24 cellular contexts compared by ENCODE assay signal in genomic region chr1:213530607-213531320, GRCh38.
"Had no signal": no experiment of that assay in that cellular context is flagged by ENCODE, and none has a peak within 500 bp of the region (broad histone marks: within the 10 kb centered on the region; RNA-seq: fewer than 3 reads in every experiment).

No MANE protein-coding gene starts in this region.

- H3K4me1 ChIP-seq: ascending aorta, gastroesophageal sphincter, left lung, right lobe of liver had no signal

- H3K27ac ChIP-seq: ascending aorta, gastroesophageal sphincter, left lung, right lobe of liver, thoracic aorta, VCaP had no signal

- H3K27me3 ChIP-seq: ascending aorta, gastroesophageal sphincter, left lung, right lobe of liver had no signal

- H3K9me3 ChIP-seq: gastroesophageal sphincter, left lung, right lobe of liver, thoracic aorta had no signal

- H3K4me3 ChIP-seq: ascending aorta, gastroesophageal sphincter, left lung, right lobe of liver, thoracic aorta had no signal

- DNase-seq: activated CD4-positive, alpha-beta T cell treated with anti-CD3 and anti-CD28 coated beads for 48 hours; activated CD4-positive, alpha-beta T cell treated with anti-CD3 and anti-CD28 coated beads, Interleukin-2, amount 50 U/mL, for 48 hours; activated CD8-positive, alpha-beta memory T cell treated with anti-CD3 and anti-CD28 coated beads, Interleukin-2, amount 50 U/mL, for 4 hours; activated effector memory CD4-positive, alpha-beta T cell treated with anti-CD3 and anti-CD28 coated beads, Interleukin-2, amount 50 U/mL, for 16 hours; activated naive CD4-positive, alpha-beta T cell treated with anti-CD3 and anti-CD28 coated beads for 36 hours; activated naive CD8-positive, alpha-beta T cell treated with anti-CD3 and anti-CD28 coated beads for 36 hours; activated T-cell treated with anti-CD3 and anti-CD28 coated beads, Interleukin-2, amount 50 U/mL, for 1 hour; caudate nucleus; hypothalamus; kidney glomerular epithelial cell; left lung; mammary epithelial cell; posterior cingulate gyrus; right lobe of liver; stimulated activated CD4-positive, alpha-beta T cell treated with anti-CD3 and anti-CD28 coated beads, Interleukin-2, amount 100 ng/mL, for 48 hours; stimulated activated naive CD8-positive, alpha-beta T cell treated with anti-CD3 and anti-CD28 coated beads, Interleukin-15, Interleukin-2, amounts not matched to agents 100 U/mL and 50 U/mL, for 24 hours had no signal

- H3K36me3 ChIP-seq: ascending aorta, gastroesophageal sphincter, left lung, right lobe of liver, thoracic aorta had no signal

- H3K9me3 Mint-ChIP-seq: activated naive CD4-positive, alpha-beta T cell treated with anti-CD3 and anti-CD28 coated beads for 36 hours; activated naive CD8-positive, alpha-beta T cell treated with anti-CD3 and anti-CD28 coated beads for 36 hours; activated T-helper 1 cell treated with anti-CD3 and anti-CD28 coated beads, Interleukin-12 subunit alpha, Interleukin-12 subunit beta, Interleukin-2, Interleukin-4 antibody, amounts not matched to agents 30 ng/mL and 10 ng/mL and 1 ng/mL, durations not matched to agents 14 hours and 24 hours and 36 hours; brain; nephron had no signal

- H3K4me3 Mint-ChIP-seq: activated naive CD4-positive, alpha-beta T cell treated with anti-CD3 and anti-CD28 coated beads for 36 hours; activated naive CD8-positive, alpha-beta T cell treated with anti-CD3 and anti-CD28 coated beads for 36 hours; activated T-helper 1 cell treated with anti-CD3 and anti-CD28 coated beads, Interleukin-12 subunit alpha, Interleukin-12 subunit beta, Interleukin-2, Interleukin-4 antibody, amounts not matched to agents 30 ng/mL and 10 ng/mL and 1 ng/mL, durations not matched to agents 14 hours and 24 hours and 36 hours; brain; nephron had no signal

- H3K27me3 Mint-ChIP-seq: activated naive CD8-positive, alpha-beta T cell treated with anti-CD3 and anti-CD28 coated beads for 36 hours had no signal

- H3K4me1 Mint-ChIP-seq: activated naive CD8-positive, alpha-beta T cell treated with anti-CD3 and anti-CD28 coated beads for 36 hours; nephron had no signal

- H3K36me3 Mint-ChIP-seq: activated naive CD8-positive, alpha-beta T cell treated with anti-CD3 and anti-CD28 coated beads for 36 hours; brain had no signal

- ATAC-seq: activated CD4-positive, CD25-positive, alpha-beta regulatory T cell treated with anti-CD3 and anti-CD28 coated beads, Interleukin-2, amount 50 U/mL, for 24 hours; gastroesophageal sphincter; left lung; right lobe of liver; stimulated activated naive CD8-positive, alpha-beta T cell treated with anti-CD3 and anti-CD28 coated beads, Interleukin-15, Interleukin-2, amounts not matched to agents 100 U/mL and 50 U/mL, for 24 hours had no signal

- H3K27ac Mint-ChIP-seq: activated naive CD4-positive, alpha-beta T cell treated with anti-CD3 and anti-CD28 coated beads for 36 hours; activated naive CD8-positive, alpha-beta T cell treated with anti-CD3 and anti-CD28 coated beads for 36 hours; activated T-helper 1 cell treated with anti-CD3 and anti-CD28 coated beads, Interleukin-12 subunit alpha, Interleukin-12 subunit beta, Interleukin-2, Interleukin-4 antibody, amounts not matched to agents 30 ng/mL and 10 ng/mL and 1 ng/mL, durations not matched to agents 14 hours and 24 hours and 36 hours; brain; nephron had no signal
